14 cellular contexts compared by ENCODE assay signal in the genomic region with DNA sequence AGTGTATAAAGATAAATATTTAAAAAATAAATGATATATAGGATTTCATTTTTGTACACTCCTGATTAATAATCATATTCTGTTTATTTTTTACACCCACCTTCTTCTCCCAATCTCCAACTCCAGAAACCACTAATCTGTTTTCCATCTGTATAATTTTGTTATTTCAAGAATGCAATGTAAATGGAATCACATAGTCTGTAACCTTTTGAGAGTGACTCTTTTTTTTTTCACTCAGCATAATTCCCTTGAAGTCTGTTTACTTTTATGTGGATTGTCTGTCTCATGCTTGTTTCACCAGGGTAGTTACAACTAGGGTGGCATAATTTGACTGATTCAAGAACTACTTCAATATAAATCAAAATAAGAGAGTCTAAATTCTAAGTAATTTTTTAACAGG. TPM values are rescaled to one million over a fixed set of nuclear protein-coding genes. Genes with fewer than 3 reads are reported as not detected.
DNase-seq lines count a peak whose midpoint lies in the region; ATAC-seq and TF ChIP-seq lines count a peak whose summit lies in the region.
"Had no signal": no experiment of that assay in that cellular context is flagged by ENCODE, and none has a peak within 500 bp of the region (broad histone marks: within the 10 kb centered on the region; RNA-seq: fewer than 3 reads in every experiment).

No MANE protein-coding gene starts in this region.

- CTCF ChIA-PET in Calu3 (lab: Charles Lee), result interaction anchor here (0.6 kb wide), 1 partner anchor 289 kb away, joined by 3 read pairs; no protein-coding TSS in a partner anchor

- no peak overlapping the region for H3K4me3 ChIP-seq in adipocyte (ENCODE audit: low read length)
- H3K4me3 ChIP-seq: GM23248 had no signal

- peaks cover 25% of the 10 kb centered on the region for H3K4me1 Mint-ChIP-seq in Calu3 (ENCODE audit: low read depth, unreplicated experiment)
- H3K4me1 Mint-ChIP-seq in nephron, result peaks cover 15% of the 10 kb centered on the region
- no peaks in the 10 kb centered on the region for H3K4me1 Mint-ChIP-seq in natural killer cell

- no peak for ATAC-seq in natural killer cell
- no peak for ATAC-seq in GM21447 (IDR thresholded peaks at IDR 0.05; ENCODE audit: unreplicated experiment)
- ATAC-seq: CD8-positive, alpha-beta T cell; HCT116 had no signal

- peaks cover 11% of the 10 kb centered on the region for H3K9me3 Mint-ChIP-seq in Calu3 (ENCODE audit: low read depth, unreplicated experiment)
- H3K9me3 Mint-ChIP-seq in nephron, result peaks cover 9% of the 10 kb centered on the region
- no peaks in the 10 kb centered on the region for H3K9me3 Mint-ChIP-seq in natural killer cell
- H3K9me3 Mint-ChIP-seq: CD8-positive, alpha-beta T cell had no signal

- H3K27me3 Mint-ChIP-seq in Calu3 (ENCODE audit: unreplicated experiment) (no peaks in the 10 kb centered on the region), nephron (ENCODE audit: low read depth) (no peaks in the 10 kb centered on the region), natural killer cell (ENCODE audit: low read depth in 2 of 2) (no peaks in the 10 kb centered on the region)

- H3K27ac Mint-ChIP-seq in Calu3 (ENCODE audit: unreplicated experiment), result peak overlapping the region; percentile 23
- peak overlapping the region; percentile 8 to 47 (median 20) for H3K27ac Mint-ChIP-seq in nephron
- no peak overlapping the region for H3K27ac Mint-ChIP-seq in natural killer cell
- H3K27ac Mint-ChIP-seq: CD14-positive monocyte; CD8-positive, alpha-beta T cell had no signal

- BruUV-seq in Calu3 (replicated peaks; lab: Mats Ljungman, UMichigan), result no TSS peak

- H3K4me1 ChIP-seq in adipocyte (ENCODE audit: control insufficient read depth, insufficient read depth, low read length), result peaks cover 3% of the 10 kb centered on the region

- DNase-seq in Calu3 (no peak), adipocyte (ENCODE audit: low read depth) (peak; percentile 24), iris pigment epithelial cell (ENCODE audit: low read depth) (peak; percentile 64), natural killer cell (no peak), SW 1271 (lab: John Stamatoyannopoulos, UW) (no peak)
- DNase-seq: CD8-positive, alpha-beta T cell; DMS 273 treated with DMSO at 0.1 percent for 48 hours; GM23248 had no signal

- H3K4me3 Mint-ChIP-seq in Calu3 (ENCODE audit: low read depth, unreplicated experiment) (no peak overlapping the region), nephron (no peak overlapping the region), natural killer cell (no peak overlapping the region)
- H3K4me3 Mint-ChIP-seq: CD14-positive monocyte; CD8-positive, alpha-beta T cell had no signal

- no peak overlapping the region for H3K9ac ChIP-seq in adipocyte (ENCODE audit: low read length)
- H3K9ac ChIP-seq: GM23248 had no signal

- H3K36me3 ChIP-seq in adipocyte (ENCODE audit: control insufficient read depth, insufficient read depth, low read length, severe bottlenecking), result no peaks in the 10 kb centered on the region

- TF ChIP-seq CTCF in Calu3 (IDR thresholded peaks at IDR 0.05; ENCODE audit: unreplicated experiment) (no peak), nephron (IDR thresholded peaks at IDR 0.05; ENCODE audit: unreplicated experiment in 3 of 3) (no peak), natural killer cell (IDR thresholded peaks at IDR 0.05) (no peak)

- peaks cover 29% of the 10 kb centered on the region for H3K36me3 Mint-ChIP-seq in Calu3 (ENCODE audit: insufficient read depth, unreplicated experiment)
- no peaks in the 10 kb centered on the region for H3K36me3 Mint-ChIP-seq in nephron (ENCODE audit: low read depth)
- no peaks in the 10 kb centered on the region for H3K36me3 Mint-ChIP-seq in natural killer cell
- H3K36me3 Mint-ChIP-seq: CD14-positive monocyte; CD8-positive, alpha-beta T cell had no signal

- H3K9me3 ChIP-seq in adipocyte (ENCODE audit: control insufficient read depth, low read length), result no peaks in the 10 kb centered on the region

- intact Hi-C loops in Calu3 (cut with micrococcal nuclease; ENCODE audit: unreplicated experiment) (no loop called here), natural killer cell (cut with micrococcal nuclease) (no loop called here)

- no peaks in the 10 kb centered on the region for H3K27me3 ChIP-seq in adipocyte (replicated peaks; ENCODE audit: control insufficient read depth, insufficient read depth, low read length)

RNA-seq across cellular contexts. Expression of a gene that starts 19.6 kb away (rescaled TPM):
- 95.8 and 100 TPM in 2 replicates for total RNA-seq in Calu3 (2022)
- total RNA-seq in natural killer cell, result 10 to 100 TPM; 27.3 to 37.3 (median 33.6) TPM

RNA-seq across cellular contexts. Expression of a gene that starts 50.0 kb away (rescaled TPM):
- total RNA-seq in Calu3 (2022), result 1,088 and 1,195 TPM in 2 replicates
- not detected for total RNA-seq in natural killer cell
- total RNA-seq: A673; CD8-positive, alpha-beta T cell; Daoy had no signal

Comparison
In these comparisons a context has a peak if more than half of its experiments do, and no peak if none do; other contexts are left out.
1. DNase-seq: peak in adipocyte (single experiment) and iris pigment epithelial cell (single experiment); none in Calu3 (single experiment), natural killer cell (single experiment) and SW 1271 (0 of 2).
2. H3K27ac Mint-ChIP-seq: peak in Calu3 (single experiment) and nephron (3 of 3); none in natural killer cell (0 of 2).
3. RNA of a gene that starts 50.0 kb away (total RNA-seq): 1,088 to 1,195 TPM in Calu3; not detected in natural killer cell; every median in the first group is over 100 times any median in the second.